15 cellular contexts compared by ENCODE assay signal in genomic region chr2:169755083-169755870, GRCh38. TPM values are rescaled to one million over a fixed set of nuclear protein-coding genes. Genes with fewer than 3 reads are reported as not detected.
DNase-seq lines count a peak whose midpoint lies in the region; ATAC-seq and TF ChIP-seq lines count a peak whose summit lies in the region.
"Had no signal": no experiment of that assay in that cellular context is flagged by ENCODE, and none has a peak within 500 bp of the region (broad histone marks: within the 10 kb centered on the region; RNA-seq: fewer than 3 reads in every experiment).

No MANE protein-coding gene starts in this region.

- H3K4me1 Mint-ChIP-seq in mesothelial cell of epicardium: peaks cover 3% of the 10 kb centered on the region
- no peaks in the 10 kb centered on the region for H3K4me1 Mint-ChIP-seq in stimulated activated naive B cell treated with anti-CD40 and anti-IgM and Interleukin-4, amounts not matched to agents 10 μg/mL and 1 μg/mL and 100 μg/mL, for 72 hours

- H3K27ac Mint-ChIP-seq in mesothelial cell of epicardium: peak overlapping the region; percentile 32
- H3K27ac Mint-ChIP-seq in stimulated activated naive B cell treated with anti-CD40 and anti-IgM and Interleukin-4, amounts not matched to agents 10 μg/mL and 1 μg/mL and 100 μg/mL, for 72 hours: peak overlapping the region; percentile 2

- ATAC-seq in SK-N-SH treated with all-trans-retinoic acid at 6 μM for 48 hours (no peak), HG03442 (IDR thresholded peaks at IDR 0.05; ENCODE audit: unreplicated experiment) (no peak), GM21825 (IDR thresholded peaks at IDR 0.05; ENCODE audit: unreplicated experiment) (no peak)
- no peak for ATAC-seq in stimulated activated naive B cell treated with anti-CD40 and anti-IgM and Interleukin-4, amounts not matched to agents 10 μg/mL and 1 μg/mL and 100 μg/mL, for 72 hours (replicated peaks)

- H3K4me3 Mint-ChIP-seq in mesothelial cell of epicardium: no peak overlapping the region
- no peak overlapping the region for H3K4me3 Mint-ChIP-seq in stimulated activated naive B cell treated with anti-CD40 and anti-IgM and Interleukin-4, amounts not matched to agents 10 μg/mL and 1 μg/mL and 100 μg/mL, for 72 hours
- H3K4me3 Mint-ChIP-seq: CD4-positive, alpha-beta memory T cell had no signal

- peaks cover 20% of the 10 kb centered on the region for H3K9me3 Mint-ChIP-seq in mesothelial cell of epicardium
- H3K9me3 Mint-ChIP-seq in stimulated activated naive B cell treated with anti-CD40 and anti-IgM and Interleukin-4, amounts not matched to agents 10 μg/mL and 1 μg/mL and 100 μg/mL, for 72 hours: no peaks in the 10 kb centered on the region
- H3K9me3 Mint-ChIP-seq: CD4-positive, alpha-beta memory T cell had no signal

- no peaks in the 10 kb centered on the region for H3K27me3 Mint-ChIP-seq in mesothelial cell of epicardium (ENCODE audit: low read depth)
- peaks cover 0 to under 1% of the 10 kb centered on the region in 2 donors for H3K27me3 Mint-ChIP-seq in stimulated activated naive B cell treated with anti-CD40 and anti-IgM and Interleukin-4, amounts not matched to agents 10 μg/mL and 1 μg/mL and 100 μg/mL, for 72 hours

- TF ChIP-seq CTCF in mesothelial cell of epicardium (IDR thresholded peaks at IDR 0.05; ENCODE audit: unreplicated experiment): no peak

- H3K36me3 Mint-ChIP-seq in mesothelial cell of epicardium: peaks cover 20% of the 10 kb centered on the region
- H3K36me3 Mint-ChIP-seq in stimulated activated naive B cell treated with anti-CD40 and anti-IgM and Interleukin-4, amounts not matched to agents 10 μg/mL and 1 μg/mL and 100 μg/mL, for 72 hours: peaks cover 0 to 3% of the 10 kb centered on the region in 2 donors
- H3K36me3 Mint-ChIP-seq: CD4-positive, alpha-beta memory T cell had no signal

- DNase-seq in SK-N-DZ (ENCODE audit: low spot score): peak; percentile 92
- no peak for DNase-seq in mesothelial cell of epicardium (ENCODE audit: low spot score in 2 of 2, unreplicated experiment in 2 of 2)
- DNase-seq in stimulated activated naive B cell treated with anti-CD40 and anti-IgM and Interleukin-4, amounts not matched to agents 10 μg/mL and 1 μg/mL and 100 μg/mL, for 72 hours: no peak
- no peak for DNase-seq in HPDE6-E6E7 (ENCODE audit: extremely low spot score)
- DNase-seq: C1 segment of cervical spinal cord; CD4-positive, alpha-beta memory T cell; COR-L47; DMS153; DND-41; GM23248; H7; HCEC 1CT had no signal

TF ChIP-seq in SK-N-SH treated with all-trans-retinoic acid at 6 μM for 48 hours, 23 proteins besides CTCF, POLR2A, EP300 and RAD21:
- peak; percentile 67; the same call in 1 of the 2 replicates for TF ChIP-seq TCF4 (CRISPR knock-in tag; IDR thresholded peaks at IDR 0.05; ENCODE audit: borderline replicate concordance)
- TF ChIP-seq CSRNP3 (CRISPR knock-in tag; IDR thresholded peaks at IDR 0.05): no peak
- TF ChIP-seq ZFP3 (CRISPR knock-in tag; IDR thresholded peaks at IDR 0.05): no peak
- peak; percentile 44; the same call in 1 of the 2 replicates for TF ChIP-seq ISL1 (CRISPR knock-in tag; IDR thresholded peaks at IDR 0.05)
- TF ChIP-seq ZNF8 (CRISPR knock-in tag; IDR thresholded peaks at IDR 0.05): peak; percentile 99
- no peak for TF ChIP-seq PPARA (CRISPR knock-in tag; IDR thresholded peaks at IDR 0.05; ENCODE audit: borderline replicate concordance)
- TF ChIP-seq ZNF70 (CRISPR knock-in tag; IDR thresholded peaks at IDR 0.05): no peak
- TF ChIP-seq BACH2 (CRISPR knock-in tag; IDR thresholded peaks at IDR 0.05; ENCODE audit: borderline replicate concordance): no peak

RNA-seq across cellular contexts. Expression of gene KLHL23, which starts 21.6 kb away (rescaled TPM):
- 62.3 and 65.3 TPM in 2 replicates for polyA plus RNA-seq in SK-N-DZ (2014; cell fraction: cytosol; rRNA removed)
- 19.6 and 36.5 TPM in 2 replicates for polyA plus RNA-seq in SK-N-DZ (2014; cell fraction: nucleus; rRNA removed)
- total RNA-seq in mesothelial cell of epicardium: 27.4 to 29.9 TPM (median 29.7 TPM) in 3 replicates

RNA-seq across cellular contexts. Expression of gene SSB, which starts 43.4 kb away (rescaled TPM):
- 145 and 185 TPM in 2 replicates for polyA plus RNA-seq in SK-N-DZ (2014; cell fraction: cytosol; rRNA removed)
- 293 and 350 TPM in 2 replicates for polyA plus RNA-seq in SK-N-DZ (2014; cell fraction: nucleus; rRNA removed)
- 120 to 124 TPM (median 123 TPM) in 3 replicates for total RNA-seq in mesothelial cell of epicardium
